Comparison of ENCODE assay signal across 9 cellular contexts in the genomic region with DNA sequence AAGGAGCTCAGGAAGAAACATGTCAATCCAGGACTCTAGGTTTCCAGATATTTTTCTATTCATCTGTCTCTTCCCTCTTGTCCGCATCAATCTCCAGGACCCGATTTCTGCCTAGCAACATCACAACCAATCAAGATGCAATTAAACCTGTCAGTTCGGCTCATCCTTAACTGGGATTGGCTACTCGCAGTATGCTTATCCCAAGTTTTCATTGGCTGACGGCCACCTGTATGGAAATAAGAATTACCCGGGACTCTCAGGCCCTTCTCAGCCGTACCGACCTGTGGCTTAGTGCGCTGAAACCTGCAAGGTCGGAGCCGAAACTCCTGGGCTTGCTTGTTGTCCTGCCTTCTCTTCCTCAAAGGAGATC. TPM values are rescaled to one million over a fixed set of nuclear protein-coding genes. Genes with fewer than 3 reads are reported as not detected.
DNase-seq lines count a peak whose midpoint lies in the region; ATAC-seq and TF ChIP-seq lines count a peak whose summit lies in the region.
"Had no signal": no experiment of that assay in that cellular context is flagged by ENCODE, and none has a peak within 500 bp of the region (broad histone marks: within the 10 kb centered on the region; RNA-seq: fewer than 3 reads in every experiment).

No MANE protein-coding gene starts in this region.

- TF ChIP-seq CTCF in DOHH2 (IDR thresholded peaks at IDR 0.05; ENCODE audit: low read depth, low read length, poor library complexity, severe bottlenecking) (no peak), RWPE1 (conservative IDR thresholded peaks at IDR 0.05; ENCODE audit: low read depth) (no peak), lung (IDR thresholded peaks at IDR 0.05; ENCODE audit: control extremely low read depth, extremely low read depth) (no peak), thyroid gland (IDR thresholded peaks at IDR 0.05) (no peak)

- no peak overlapping the region for H3K9ac ChIP-seq in Karpas-422 (ENCODE audit: low read length)

- H3K27ac ChIP-seq in DOHH2 (ENCODE audit: low read depth, low read length) (no peak overlapping the region), Karpas-422 (ENCODE audit: low read length) (no peak overlapping the region), RWPE1 (peak overlapping the region; percentile 73), lung (ENCODE audit: low read depth in 1 of 2, low read length in 1 of 2) (no peak overlapping the region), thyroid gland (no peak overlapping the region)

- H4K20me1 ChIP-seq in DOHH2 (ENCODE audit: control insufficient read depth, insufficient read depth, low read depth, low read length) = no peaks in the 10 kb centered on the region
- H4K20me1 ChIP-seq in Karpas-422 (ENCODE audit: insufficient read depth, low read depth, low read length) = no peaks in the 10 kb centered on the region

- DNase-seq in Karpas-422 = peak; percentile 69
- peak; percentile 100 for DNase-seq in RWPE1 (ENCODE audit: low spot score)
- peak; percentile 100 for DNase-seq in epidermal melanocyte (ENCODE audit: insufficient read length, low spot score)
- DNase-seq in lung (ENCODE audit: low spot score) = peak; percentile 86
- peak; percentile 89 to 90 for DNase-seq in thyroid gland

- POLR2A ChIA-PET in RWPE1 (lab: Yijun Ruan, JAX; ENCODE audit: low non-redundant PET) = no interaction called here

- intact Hi-C loops in thyroid gland (cut with DNase I) = no loop called here

- TF ChIP-seq POLR2A in thyroid gland (IDR thresholded peaks at IDR 0.05) = no peak

- H3K9me3 ChIP-seq in DOHH2 (ENCODE audit: control insufficient read depth, insufficient read depth, low read length) = no peaks in the 10 kb centered on the region
- H3K9me3 ChIP-seq in Karpas-422 (ENCODE audit: low read length) = no peaks in the 10 kb centered on the region
- H3K9me3 ChIP-seq in lung (ENCODE audit: control insufficient read depth in 2 of 2, insufficient read depth in 1 of 2, low read length in 1 of 2) = no peaks in the 10 kb centered on the region
- H3K9me3 ChIP-seq in thyroid gland = no peaks in the 10 kb centered on the region

- H3K36me3 ChIP-seq in DOHH2 (ENCODE audit: control insufficient read depth, low read length) (no peaks in the 10 kb centered on the region), Karpas-422 (ENCODE audit: insufficient read depth, low read length) (no peaks in the 10 kb centered on the region), lung (ENCODE audit: control insufficient read depth in 2 of 2, insufficient read depth in 2 of 2, low read length in 2 of 2) (no peaks in the 10 kb centered on the region), thyroid gland (no peaks in the 10 kb centered on the region)

- CTCF ChIA-PET in RWPE1 (lab: Yijun Ruan, JAX) = interaction anchor here (0.7 to 4.9 kb wide), 2 partner anchors 47 to 1485 kb away, joined by 7 to 41 read pairs; no protein-coding TSS in a partner anchor

- H2AFZ ChIP-seq in Karpas-422 (ENCODE audit: low read length) = no peak overlapping the region

- H3K4me1 ChIP-seq in DOHH2 (ENCODE audit: control insufficient read depth, low read length) (peaks cover 21% of the 10 kb centered on the region), Karpas-422 (ENCODE audit: low read length) (peaks cover 9% of the 10 kb centered on the region), lung (ENCODE audit: control insufficient read depth in 2 of 2, insufficient read depth in 2 of 2, low read length in 2 of 2) (peaks cover 3 to 7% of the 10 kb centered on the region in 2 donors), thyroid gland (peaks cover 0 to 17% of the 10 kb centered on the region in 2 donors)

- H3K79me2 ChIP-seq in DOHH2 (ENCODE audit: control insufficient read depth, low read length) (no peaks in the 10 kb centered on the region), Karpas-422 (ENCODE audit: low read length) (no peaks in the 10 kb centered on the region)

- peak; percentile 73 for ATAC-seq in lung (ENCODE audit: insufficient read depth, low FRiP score)
- no peak for ATAC-seq in GM21723 (IDR thresholded peaks at IDR 0.05; ENCODE audit: unreplicated experiment)
- ATAC-seq in GM18907 (IDR thresholded peaks at IDR 0.05; ENCODE audit: unreplicated experiment) = no peak

- peaks cover 74% of the 10 kb centered on the region for H3K27me3 ChIP-seq in DOHH2 (ENCODE audit: control insufficient read depth, low read length)
- no peaks in the 10 kb centered on the region; the same call in 1 of the 2 replicates for H3K27me3 ChIP-seq in Karpas-422 (ENCODE audit: low read length)
- H3K27me3 ChIP-seq in lung (ENCODE audit: control insufficient read depth, insufficient read depth) = peaks cover 3% of the 10 kb centered on the region
- H3K27me3 ChIP-seq in thyroid gland = peaks cover 15% of the 10 kb centered on the region

- H3K4me3 ChIP-seq in DOHH2 (ENCODE audit: low read length) = peak overlapping the region; percentile 45
- no peak overlapping the region for H3K4me3 ChIP-seq in Karpas-422 (ENCODE audit: low read length)
- no peak overlapping the region for H3K4me3 ChIP-seq in lung
- no peak overlapping the region for H3K4me3 ChIP-seq in thyroid gland (replicated peaks in 1 of 3)

- H3K4me2 ChIP-seq in DOHH2 (ENCODE audit: low read length) (peak overlapping the region; percentile 58), Karpas-422 (ENCODE audit: low read depth, low read length, poor library complexity, severe bottlenecking) (peak overlapping the region; percentile 1)

- no peaks in the 10 kb centered on the region for H3F3A ChIP-seq in DOHH2 (ENCODE audit: control insufficient read depth, insufficient read depth)

- H3K9me2 ChIP-seq in DOHH2 (replicated peaks; ENCODE audit: control insufficient read depth, low read length) (no peaks in the 10 kb centered on the region), Karpas-422 (replicated peaks; ENCODE audit: insufficient read depth, low read length) (no peaks in the 10 kb centered on the region)

- WGBS in lung, 2 donors = 2 to 3% methylated on average over 11 of the region's 11 CpGs
- 8 to 18% methylated on average over 11 of the region's 11 CpGs for whole genome bisulfite sequencing in thyroid gland, 2 donors

RNA-seq across cellular contexts. Expression of a gene that starts 20.4 kb away (rescaled TPM):
- 718 and 957 TPM in 2 replicates for total RNA-seq in Karpas-422 (2014; rRNA removed; shearing (Covaris generic); ENCODE audit: low replicate concordance)
- total RNA-seq in lung (100 to 1,000 TPM; 143 to 274 TPM), thyroid gland (100 to 1,000 TPM; 181 to 334 (median 259) TPM)
- polyA plus RNA-seq in lung = 100 to 1,000 TPM; 366 to 582 TPM

RNA-seq across cellular contexts. Expression of a gene that starts 31.0 kb away (rescaled TPM):
- 28.7 and 32.5 TPM in 2 replicates for total RNA-seq in Karpas-422 (2014; rRNA removed; shearing (Covaris generic); ENCODE audit: low replicate concordance)
- total RNA-seq in lung (100 to 1,000 TPM in 1 of 2 donors, 10 to 100 TPM in 1; 80.4 to 223 TPM), thyroid gland (100 to 1,000 TPM; 153 to 212 (median 155) TPM)
- polyA plus RNA-seq in lung = 10 to 100 TPM; 65.5 to 71.4 TPM

RNA-seq across cellular contexts. Expression of a gene that starts 55.5 kb away (rescaled TPM):
- total RNA-seq in Karpas-422 (2014; rRNA removed; shearing (Covaris generic); ENCODE audit: low replicate concordance) = not detected in 2 replicates
- total RNA-seq in lung (not detected), thyroid gland (not detected)
- not detected for polyA plus RNA-seq in lung
- total RNA-seq: subcutaneous adipose tissue had no signal
